ENCODE assay signal across 21 cellular contexts in the genomic region with DNA sequence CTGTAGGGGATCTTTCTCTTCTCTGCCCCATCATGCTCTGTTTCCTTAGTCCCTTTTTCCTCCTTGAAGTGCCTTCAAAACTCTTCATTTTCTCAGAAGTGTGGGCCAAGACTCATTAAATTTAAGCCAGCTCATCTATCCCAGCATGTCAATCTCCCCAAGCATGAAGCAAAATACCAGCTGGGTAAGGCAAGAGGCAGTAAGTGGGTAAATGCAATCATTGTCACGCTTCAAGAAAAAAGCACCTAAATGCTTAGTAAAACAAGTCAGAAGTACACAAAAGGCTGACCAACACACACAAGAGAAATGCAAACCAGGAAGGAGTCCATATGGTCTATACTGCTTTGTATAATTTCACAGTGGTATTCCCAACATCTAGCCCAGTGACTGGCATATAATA.
DNase-seq lines count a peak whose midpoint lies in the region; ATAC-seq and TF ChIP-seq lines count a peak whose summit lies in the region.
"Had no signal": no experiment of that assay in that cellular context is flagged by ENCODE, and none has a peak within 500 bp of the region (broad histone marks: within the 10 kb centered on the region; RNA-seq: fewer than 3 reads in every experiment).

No MANE protein-coding gene starts in this region.

- DNase-seq in EH (ENCODE audit: low read depth), result peak; percentile 42
- DNase-seq in epithelial cell of proximal tubule (ENCODE audit: low read depth), result peak; percentile 68
- peak; percentile 75 for DNase-seq in kidney tubule cell (ENCODE audit: low spot score)
- no peak for DNase-seq in stimulated activated naive B cell treated with anti-CD40 and anti-IgM and Interleukin-4, amounts not matched to agents 10 μg/mL and 1 μg/mL and 100 μg/mL, for 72 hours
- DNase-seq: BE2C; C1 segment of cervical spinal cord; CD4-positive, CD25-positive, alpha-beta regulatory T cell; CD8-positive, alpha-beta memory T cell; COR-L47; DMS 273 treated with DMSO at 0.1 percent for 48 hours; DMS79; GF-D8; GOT3; H7; HFFc6; KG1 had no signal

- H3K27ac Mint-ChIP-seq in stimulated activated naive B cell treated with anti-CD40 and anti-IgM and Interleukin-4, amounts not matched to agents 10 μg/mL and 1 μg/mL and 100 μg/mL, for 72 hours, result no peak overlapping the region
- H3K27ac Mint-ChIP-seq: CD4-positive, CD25-positive, alpha-beta regulatory T cell; CD8-positive, alpha-beta memory T cell; HFFc6 had no signal

- H3K4me3 Mint-ChIP-seq in stimulated activated naive B cell treated with anti-CD40 and anti-IgM and Interleukin-4, amounts not matched to agents 10 μg/mL and 1 μg/mL and 100 μg/mL, for 72 hours, result no peak overlapping the region
- H3K4me3 Mint-ChIP-seq: CD4-positive, CD25-positive, alpha-beta regulatory T cell; CD8-positive, alpha-beta memory T cell; HFFc6 had no signal

- no peaks in the 10 kb centered on the region for H3K36me3 Mint-ChIP-seq in stimulated activated naive B cell treated with anti-CD40 and anti-IgM and Interleukin-4, amounts not matched to agents 10 μg/mL and 1 μg/mL and 100 μg/mL, for 72 hours
- H3K36me3 Mint-ChIP-seq: CD4-positive, CD25-positive, alpha-beta regulatory T cell; CD8-positive, alpha-beta memory T cell had no signal

- H3K9me3 Mint-ChIP-seq in stimulated activated naive B cell treated with anti-CD40 and anti-IgM and Interleukin-4, amounts not matched to agents 10 μg/mL and 1 μg/mL and 100 μg/mL, for 72 hours, result peaks cover 4 to 8% of the 10 kb centered on the region in 2 donors
- H3K9me3 Mint-ChIP-seq: CD8-positive, alpha-beta memory T cell; HFFc6 had no signal

- H3K4me1 Mint-ChIP-seq in stimulated activated naive B cell treated with anti-CD40 and anti-IgM and Interleukin-4, amounts not matched to agents 10 μg/mL and 1 μg/mL and 100 μg/mL, for 72 hours, result peaks cover 0 to 2% of the 10 kb centered on the region in 2 donors
- H3K4me1 Mint-ChIP-seq: CD4-positive, CD25-positive, alpha-beta regulatory T cell; CD8-positive, alpha-beta memory T cell had no signal

- ATAC-seq in stimulated activated naive B cell treated with anti-CD40 and anti-IgM and Interleukin-4, amounts not matched to agents 10 μg/mL and 1 μg/mL and 100 μg/mL, for 72 hours (replicated peaks), result no peak
- ATAC-seq in HG02970 (IDR thresholded peaks at IDR 0.05; ENCODE audit: low FRiP score, unreplicated experiment), result no peak
- ATAC-seq in HG03565 (IDR thresholded peaks at IDR 0.05; ENCODE audit: unreplicated experiment), result no peak
- no peak for ATAC-seq in GM18502 (IDR thresholded peaks at IDR 0.05; ENCODE audit: poor library complexity, unreplicated experiment)
- ATAC-seq: HCT116, HepG2 had no signal

- no peak overlapping the region for H3K4me3 ChIP-seq in epithelial cell of proximal tubule (ENCODE audit: low read depth, low read length)

- peaks cover 5 to 7% of the 10 kb centered on the region in 2 donors for H3K27me3 Mint-ChIP-seq in stimulated activated naive B cell treated with anti-CD40 and anti-IgM and Interleukin-4, amounts not matched to agents 10 μg/mL and 1 μg/mL and 100 μg/mL, for 72 hours

- TF ChIP-seq CTCF in epithelial cell of proximal tubule (conservative IDR thresholded peaks at IDR 0.05; ENCODE audit: low read depth, low read length), result no peak
